1 cellular context compared by ENCODE assay signal in genomic region chr18:49071776-49072175, GRCh38.
TF ChIP-seq lines count a peak whose summit lies in the region.

No MANE protein-coding gene starts in this region.

TF ChIP-seq in liver, 16 proteins besides CTCF, POLR2A, EP300 and RAD21:
- no peak for TF ChIP-seq REST (IDR thresholded peaks at IDR 0.05)
- no peak for TF ChIP-seq EGR1 (IDR thresholded peaks at IDR 0.05; ENCODE audit: low read depth in 2 of 2)
- no peak for TF ChIP-seq SP1 (IDR thresholded peaks at IDR 0.05)
- TF ChIP-seq HNF4A (conservative IDR thresholded peaks at IDR 0.05): no peak
- TF ChIP-seq RXRA (IDR thresholded peaks at IDR 0.05): no peak
TF ChIP-seq in liver: peak in this region for 0.
